ENCODE assay signal across 20 cellular contexts in genomic region chr2:98432145-98432544, GRCh38.
"Had no signal": no experiment of that assay in that cellular context is flagged by ENCODE, and none has a peak within 500 bp of the region (broad histone marks: within the 10 kb centered on the region; RNA-seq: fewer than 3 reads in every experiment).

No MANE protein-coding gene starts in this region.

- H3K79me2 ChIP-seq: hepatocyte had no signal

- H3K9me3 ChIP-seq: neutrophil, ovary, uterus had no signal

- H3K4me2 ChIP-seq: hepatocyte, neural progenitor cell had no signal

- H2AFZ ChIP-seq: hepatocyte, neural progenitor cell had no signal

- H3K27ac ChIP-seq: hepatocyte, left ventricle myocardium inferior, neural progenitor cell, neutrophil, ovary, right atrium auricular region, skin epidermis, spleen, tibial nerve, uterus had no signal

- H3K36me3 ChIP-seq: left ventricle myocardium inferior, neural progenitor cell, neutrophil, ovary, right atrium auricular region, spleen, tibial nerve, uterus had no signal

- H3K27me3 ChIP-seq: hepatocyte, neural progenitor cell, neutrophil, ovary, right atrium auricular region, spleen, tibial nerve, uterus had no signal

- H3K9ac ChIP-seq: neural progenitor cell had no signal

- ATAC-seq: natural killer cell; sciatic nerve; stimulated activated effector memory CD8-positive, alpha-beta T cell treated with anti-CD3 and anti-CD28 coated beads, Interleukin-12 subunit alpha, Interleukin-12 subunit beta, amount 100 ng/mL, for 72 hours had no signal

- DNase-seq: islet precursor cell; left ventricle myocardium inferior; mesendoderm; naive B cell; natural killer cell; nephron progenitor cell; ovary; spleen; stimulated activated CD4-positive, alpha-beta T cell treated with anti-CD3 and anti-CD28 coated beads, Interleukin-4, amount 100 ng/mL, for 24 hours; stimulated activated naive CD4-positive, alpha-beta T cell; uterus had no signal

- H3K4me3 ChIP-seq: hepatocyte, left ventricle myocardium inferior, lung, neural progenitor cell, ovary, right atrium auricular region, skin epidermis, spleen, tibial nerve, uterus had no signal

- H3K4me1 ChIP-seq: neural progenitor cell, right atrium auricular region, spleen, tibial nerve, uterus had no signal
